21 cellular contexts compared by ENCODE assay signal in genomic region chr7:124915242-124915641, GRCh38. TPM values are rescaled to one million over a fixed set of nuclear protein-coding genes. Genes with fewer than 3 reads are reported as not detected.
A peak's percentile ranks its signal among the peaks of the same experiment; 100 is the strongest.
DNase-seq lines count a peak whose midpoint lies in the region; ATAC-seq, FAIRE-seq and TF ChIP-seq lines count a peak whose summit lies in the region.
"Had no signal": no experiment of that assay in that cellular context is flagged by ENCODE, and none has a peak within 500 bp of the region (broad histone marks: within the 10 kb centered on the region; RNA-seq: fewer than 3 reads in every experiment).

No MANE protein-coding gene starts in this region.

- no peak overlapping the region for H2BK120ac ChIP-seq in trophoblast cell (ENCODE audit: insufficient read depth, low read length, poor library complexity)

- CTCF ChIA-PET in K562 (lab: Yijun Ruan, JAX; ENCODE audit: low intra/inter-chr PET ratio), result no interaction called here

- H3K18ac ChIP-seq in trophoblast cell (ENCODE audit: low read length), result no peak overlapping the region

- no peak overlapping the region for H3K14ac ChIP-seq in trophoblast cell (ENCODE audit: low read length)

- no peak overlapping the region for H4K91ac ChIP-seq in trophoblast cell (ENCODE audit: low read depth, low read length)

- in situ Hi-C loops in K562 (cut with MboI), result no loop called here

- TF ChIP-seq RAD21 in K562 (CRISPR knock-in tag; conservative IDR thresholded peaks at IDR 0.05 in 1 of 2, IDR thresholded peaks at IDR 0.05 in 1 of 2), result no peak

- H3K36me3 ChIP-seq in K562 (ENCODE audit: control insufficient read depth, insufficient read depth, low read length) (peaks cover 17% of the 10 kb centered on the region), trophoblast cell (ENCODE audit: control insufficient read depth in 1 of 2, insufficient read depth in 2 of 2, low read length in 2 of 2) (no peaks in the 10 kb centered on the region)
- H3K36me3 ChIP-seq: pancreas had no signal

- H3K9me3 Mint-ChIP-seq in activated T-cell treated with anti-CD3 and anti-CD28 coated beads, Interleukin-2, amount 50 U/mL, for 72 hours, result no peaks in the 10 kb centered on the region
- H3K9me3 Mint-ChIP-seq: activated naive CD4-positive, alpha-beta T cell treated with anti-CD3 and anti-CD28 coated beads, Interleukin-2, amount 10 ng/mL, durations not matched to agents 7 days and 5 days; stimulated activated effector memory CD8-positive, alpha-beta T cell treated with anti-CD3 and anti-CD28 coated beads, Interleukin-12 subunit alpha, Interleukin-12 subunit beta, amount 100 ng/mL, for 72 hours; type B pancreatic cell had no signal

- no peak overlapping the region for H3K4me2 ChIP-seq in K562 (ENCODE audit: insufficient read depth, low read length)
- H3K4me2 ChIP-seq in trophoblast cell (ENCODE audit: low read length), result no peak overlapping the region
- H3K4me2 ChIP-seq: BLaER1 treated with 17β-estradiol and CSF1 and Interleukin-3, amounts not matched to agents 10 nM and 100 nM had no signal

- H2AFZ ChIP-seq in K562 (ENCODE audit: low read depth, low read length), result no peak overlapping the region
- no peak overlapping the region for H2AFZ ChIP-seq in trophoblast cell (ENCODE audit: insufficient read depth, low read length, poor library complexity)

- TF ChIP-seq POLR2A in K562 (conservative IDR thresholded peaks at IDR 0.05), result no peak

- no peaks in the 10 kb centered on the region for H3K9me1 ChIP-seq in K562 (ENCODE audit: control insufficient read depth, insufficient read depth, low read length)

- H2BK12ac ChIP-seq in trophoblast cell (ENCODE audit: low read length), result no peak overlapping the region

- no peak for FAIRE-seq in K562 (lab: Jason Lieb, UNC)
- FAIRE-seq: pancreas had no signal

- H3K27ac ChIP-seq in K562 (ENCODE audit: extremely low read depth, low read depth, low read length), result no peak overlapping the region
- no peak overlapping the region for H3K27ac ChIP-seq in trophoblast cell (ENCODE audit: low read depth, low read length)
- H3K27ac ChIP-seq: 22Rv1; BLaER1 treated with 17β-estradiol and CSF1 and Interleukin-3, amounts not matched to agents 10 nM and 100 nM; epithelial cell of prostate; pancreas; SJSA1; skin epidermis had no signal

- no peak overlapping the region for H3K4me3 Mint-ChIP-seq in activated T-cell treated with anti-CD3 and anti-CD28 coated beads, Interleukin-2, amount 50 U/mL, for 72 hours
- H3K4me3 Mint-ChIP-seq: activated naive CD4-positive, alpha-beta T cell treated with anti-CD3 and anti-CD28 coated beads, Interleukin-2, amount 10 ng/mL, durations not matched to agents 7 days and 5 days; stimulated activated effector memory CD8-positive, alpha-beta T cell treated with anti-CD3 and anti-CD28 coated beads, Interleukin-12 subunit alpha, Interleukin-12 subunit beta, amount 100 ng/mL, for 72 hours; type B pancreatic cell had no signal

- peaks cover 37% of the 10 kb centered on the region for H3K79me2 ChIP-seq in K562 (ENCODE audit: control insufficient read depth, insufficient read depth, low read length)
- no peaks in the 10 kb centered on the region for H3K79me2 ChIP-seq in trophoblast cell (ENCODE audit: control insufficient read depth, insufficient read depth, low read length, poor library complexity)

- no peak overlapping the region for H3K23ac ChIP-seq in trophoblast cell (ENCODE audit: low read length)

- no peak overlapping the region for H2BK5ac ChIP-seq in trophoblast cell (ENCODE audit: low read depth, low read length, poor library complexity)

- H2AK5ac ChIP-seq in trophoblast cell (ENCODE audit: low read length), result no peak overlapping the region

- no peak for TF ChIP-seq EP300 in K562 (IDR thresholded peaks at IDR 0.05; ENCODE audit: low read length)

- H3K9ac ChIP-seq in K562 (ENCODE audit: insufficient read depth in 1 of 2, low read depth in 2 of 2, low read length in 2 of 2) (no peak overlapping the region), trophoblast cell (ENCODE audit: low read length) (no peak overlapping the region)
- H3K9ac ChIP-seq: BLaER1 treated with 17β-estradiol and CSF1 and Interleukin-3, amounts not matched to agents 10 nM and 100 nM had no signal

- ATAC-seq in activated T-cell treated with anti-CD3 and anti-CD28 coated beads, Interleukin-2, amount 50 U/mL, for 72 hours (replicated peaks in 1 of 2), result no peak
- ATAC-seq in GM21786 (IDR thresholded peaks at IDR 0.05; ENCODE audit: unreplicated experiment) (peak; percentile 45), HG03095 (IDR thresholded peaks at IDR 0.05; ENCODE audit: unreplicated experiment) (peak; percentile 48), K562 (no peak)
- ATAC-seq: pancreas; stimulated activated effector memory CD8-positive, alpha-beta T cell treated with anti-CD3 and anti-CD28 coated beads, Interleukin-12 subunit alpha, Interleukin-12 subunit beta, amount 100 ng/mL, for 72 hours had no signal

- H3K4me3 ChIP-seq in K562, result no peak overlapping the region
- H3K4me3 ChIP-seq in trophoblast cell (ENCODE audit: low read depth, low read length), result no peak overlapping the region
- H3K4me3 ChIP-seq: BLaER1 treated with 17β-estradiol and CSF1 and Interleukin-3, amounts not matched to agents 10 nM and 100 nM; pancreas; SJSA1; skin epidermis had no signal

- no peak for TF ChIP-seq CTCF in K562 (IDR thresholded peaks at IDR 0.05 in 2 of 3, conservative IDR thresholded peaks at IDR 0.05 in 1 of 3; ENCODE audit: insufficient read depth in 2 of 3, low read depth in 1 of 3, low read length in 3 of 3)

- H3K4ac ChIP-seq in trophoblast cell (ENCODE audit: low read depth, low read length), result no peak overlapping the region

- no peaks in the 10 kb centered on the region for H4K20me1 ChIP-seq in K562 (replicated peaks; ENCODE audit: control insufficient read depth, insufficient read depth, low read length)

- H3K27me3 ChIP-seq in K562 (ENCODE audit: control insufficient read depth in 2 of 2, insufficient read depth in 2 of 2, low read length in 2 of 2) (no peaks in the 10 kb centered on the region), trophoblast cell (ENCODE audit: insufficient read depth, low read length) (no peaks in the 10 kb centered on the region)
- H3K27me3 ChIP-seq: BLaER1 treated with 17β-estradiol and CSF1 and Interleukin-3, amounts not matched to agents 10 nM and 100 nM; pancreas; SJSA1 had no signal

- H3K4me1 ChIP-seq in K562 (replicated peaks in 1 of 2; ENCODE audit: control insufficient read depth in 2 of 2, insufficient read depth in 2 of 2, low read length in 2 of 2) (no peaks in the 10 kb centered on the region), trophoblast cell (ENCODE audit: control insufficient read depth in 1 of 2, insufficient read depth in 2 of 2, low read length in 2 of 2) (no peaks in the 10 kb centered on the region)
- H3K4me1 ChIP-seq: BLaER1 treated with 17β-estradiol and CSF1 and Interleukin-3, amounts not matched to agents 10 nM and 100 nM; pancreas; SJSA1 had no signal

- DNase-seq in activated T-cell treated with anti-CD3 and anti-CD28 coated beads, Interleukin-2, amount 50 U/mL, for 72 hours, result no peak
- no peak for DNase-seq in activated T-cell treated with anti-CD3 and anti-CD28 coated beads for 4 hours
- DNase-seq in K562 (ENCODE audit: extremely low read depth in 1 of 4, low spot score in 3 of 4), result no peak
- DNase-seq in nucleus accumbens (lab: John Stamatoyannopoulos, UW), result no peak
- DNase-seq in pons (ENCODE audit: low spot score), result no peak
- DNase-seq in trophoblast cell, result no peak
- DNase-seq: activated CD4-positive, alpha-beta T cell treated with anti-CD3 and anti-CD28 coated beads for 4 hours; activated CD8-positive, alpha-beta memory T cell treated with anti-CD3 and anti-CD28 coated beads, Interleukin-2, amount 50 U/mL, for 48 hours; activated naive CD4-positive, alpha-beta T cell treated with anti-CD3 and anti-CD28 coated beads, Interleukin-2, amount 10 ng/mL, durations not matched to agents 7 days and 5 days; NCI-H446 treated with DMSO at 0.1 percent for 48 hours; pancreas; T-helper 9 cell had no signal

- H3K4me1 Mint-ChIP-seq in activated T-cell treated with anti-CD3 and anti-CD28 coated beads, Interleukin-2, amount 50 U/mL, for 72 hours (ENCODE audit: low read depth), result no peaks in the 10 kb centered on the region
- H3K4me1 Mint-ChIP-seq: activated naive CD4-positive, alpha-beta T cell treated with anti-CD3 and anti-CD28 coated beads, Interleukin-2, amount 10 ng/mL, durations not matched to agents 7 days and 5 days had no signal

- no peaks in the 10 kb centered on the region for H3K79me1 ChIP-seq in trophoblast cell (ENCODE audit: low read length)

- POLR2A ChIA-PET in K562 (lab: Yijun Ruan, JAX), result interaction anchor here (2.1 kb wide), 1 partner anchor 14 kb away, joined by 6 read pairs; the partner anchor contains the start of gene POT1

- no TSS peak for BruUV-seq in K562 (replicated peaks; lab: Mats Ljungman, UMichigan)

- H3K27ac Mint-ChIP-seq in activated T-cell treated with anti-CD3 and anti-CD28 coated beads, Interleukin-2, amount 50 U/mL, for 72 hours, result peak overlapping the region; percentile 22
- H3K27ac Mint-ChIP-seq: activated naive CD4-positive, alpha-beta T cell treated with anti-CD3 and anti-CD28 coated beads, Interleukin-2, amount 10 ng/mL, durations not matched to agents 7 days and 5 days; stimulated activated effector memory CD8-positive, alpha-beta T cell treated with anti-CD3 and anti-CD28 coated beads, Interleukin-12 subunit alpha, Interleukin-12 subunit beta, amount 100 ng/mL, for 72 hours; type B pancreatic cell had no signal

- H4K12ac ChIP-seq in trophoblast cell (ENCODE audit: low read depth, low read length), result no peak overlapping the region

- intact Hi-C loops in K562 (cut with micrococcal nuclease), result no loop called here

- 89% methylated on average over 1 of the region's 1 CpG for WGBS in K562 (ENCODE audit: insufficient coverage, low coverage, missing lambda C conversion rate)
- no CpG with 5 or more reads among the region's 1 CpG for WGBS in trophoblast cell (ENCODE audit: extremely low coverage, insufficient coverage, insufficient read length)

- no peak overlapping the region for H4K8ac ChIP-seq in trophoblast cell (ENCODE audit: low read depth, low read length)

- no peaks in the 10 kb centered on the region for H3K9me3 ChIP-seq in K562 (replicated peaks; ENCODE audit: control insufficient read depth, insufficient read depth, low read depth, low read length)
- H3K9me3 ChIP-seq in trophoblast cell (ENCODE audit: insufficient read depth, low read depth, low read length), result no peaks in the 10 kb centered on the region
- H3K9me3 ChIP-seq: BLaER1 treated with 17β-estradiol and CSF1 and Interleukin-3, amounts not matched to agents 10 nM and 100 nM; pancreas; SJSA1 had no signal

- H3K36me3 Mint-ChIP-seq in activated T-cell treated with anti-CD3 and anti-CD28 coated beads, Interleukin-2, amount 50 U/mL, for 72 hours (ENCODE audit: insufficient read depth in 2 of 2), result peaks cover 6 to 9% of the 10 kb centered on the region in 2 donors

- H3K27me3 Mint-ChIP-seq in activated T-cell treated with anti-CD3 and anti-CD28 coated beads, Interleukin-2, amount 50 U/mL, for 72 hours (ENCODE audit: low read depth), result no peaks in the 10 kb centered on the region
- H3K27me3 Mint-ChIP-seq: activated naive CD4-positive, alpha-beta T cell treated with anti-CD3 and anti-CD28 coated beads, Interleukin-2, amount 10 ng/mL, durations not matched to agents 7 days and 5 days; type B pancreatic cell had no signal

RNA-seq across cellular contexts. Expression of gene POT1, which starts 14.4 kb away (rescaled TPM):
- 10 to 100 TPM; 39.5 to 42.9 TPM for total RNA-seq in activated T-cell treated with anti-CD3 and anti-CD28 coated beads, Interleukin-2, amount 50 U/mL, for 72 hours
- total RNA-seq in K562 (2011; cell fraction: chromatin; rRNA removed; ENCODE audit: low replicate concordance), result 107 and 248 TPM in 2 replicates
- 43.4 and 46.1 TPM in 2 replicates for total RNA-seq in K562 (2011; cell fraction: nucleolus; rRNA removed)
- total RNA-seq in K562 (2011; cell fraction: nucleoplasm; rRNA removed), result 80.5 and 89.7 TPM in 2 replicates
- 45.9 and 55.1 TPM in 2 replicates for total RNA-seq in K562 (2014; rRNA removed)
- 87.0 and 108 TPM in 2 replicates for total RNA-seq in K562 (2014; rRNA removed; fragmentation: Illumina TruSeq; extraction: Trizol)
- 95.6 and 116 TPM in 2 replicates for total RNA-seq in K562 (2015; rRNA removed; fragmentation: Illumina TruSeq; extraction: Trizol)
- total RNA-seq in K562 (2021), result 63.6 and 66.7 TPM in 2 replicates
- polyA plus RNA-seq in K562 (2011; rRNA removed), result 83.7 and 140 TPM in 2 replicates
- 29.2 and 36.3 TPM in 2 replicates for polyA plus RNA-seq in K562 (2011; cell fraction: cytosol; rRNA removed)
- 59.4 and 84.1 TPM in 2 replicates for polyA plus RNA-seq in K562 (2011; cell fraction: nucleus; rRNA removed)
- 48.8 and 57.2 TPM in 2 replicates for polyA plus RNA-seq in K562 (2012)
- 81.6 and 93.1 TPM in 2 replicates for polyA plus RNA-seq in K562 (2014; fragmentation: Illumina TruSeq; extraction: Trizol)
- polyA plus RNA-seq in K562 (2014; fragmentation: Nextera tagmentation; extraction: Ambion mirVana), result 10 to 100 TPM; 37.9 to 56.7 TPM
- 50.5 and 56.6 TPM in 2 replicates for polyA plus RNA-seq in K562 (2014; rRNA removed)
- 198 and 271 TPM in 2 replicates for polyA minus RNA-seq in K562 (2011; rRNA and poly(A)+ RNA removed)
- polyA minus RNA-seq in K562 (2011; cell fraction: cytosol; rRNA and poly(A)+ RNA removed), result 43.5 and 66.3 TPM in 2 replicates
- polyA minus RNA-seq in K562 (2011; cell fraction: nucleus; rRNA and poly(A)+ RNA removed), result 136 and 218 TPM in 2 replicates
- polyA plus RNA-seq in trophoblast cell (2013), result 15.6 and 17.4 TPM in 2 replicates

Comparison
In these comparisons a context has a peak if more than half of its experiments do, and no peak if none do; other contexts are left out.
1. ATAC-seq: peak in GM21786 (single experiment) and HG03095 (single experiment); none in activated T-cell treated with anti-CD3 and anti-CD28 coated beads, Interleukin-2, amount 50 U/mL, for 72 hours (0 of 2) and K562 (single experiment).